In genomic region chr6:145141609-145142008, GRCh38 we compare ENCODE assay signal across 25 cellular contexts.
"Had no signal": no experiment of that assay in that cellular context is flagged by ENCODE, and none has a peak within 500 bp of the region (broad histone marks: within the 10 kb centered on the region; RNA-seq: fewer than 3 reads in every experiment).

No MANE protein-coding gene starts in this region.

- H3K79me2 ChIP-seq: hepatocyte had no signal

- DNase-seq: colonic mucosa; cortex of kidney; dermis blood vessel endothelial cell; dorsolateral prefrontal cortex; effector CD4-positive, alpha-beta T cell; effector CD8-positive, alpha-beta T cell; effector memory CD4-positive, alpha-beta T cell; effector memory CD8-positive, alpha-beta T cell; endodermal cell; erythroblast; esophagus squamous epithelium; foreskin fibroblast; foreskin keratinocyte; foreskin melanocyte; gastrocnemius medialis; glutamatergic neuron; head of caudate nucleus; heart left ventricle; heart right ventricle had no signal

- H3K27me3 ChIP-seq: colonic mucosa, dorsolateral prefrontal cortex, esophagus muscularis mucosa, esophagus squamous epithelium, foreskin keratinocyte, gastrocnemius medialis, gastroesophageal sphincter, heart left ventricle, heart right ventricle, hepatocyte had no signal

- H3K36me3 ChIP-seq: colonic mucosa, esophagus muscularis mucosa, esophagus squamous epithelium, gastrocnemius medialis, gastroesophageal sphincter, heart left ventricle, heart right ventricle had no signal

- H3K27ac ChIP-seq: colonic mucosa, coronary artery, dorsolateral prefrontal cortex, epithelial cell of prostate, esophagus muscularis mucosa, esophagus squamous epithelium, foreskin keratinocyte, gastrocnemius medialis, gastroesophageal sphincter, heart left ventricle, heart right ventricle, hepatocyte had no signal

- ATAC-seq: effector memory CD8-positive, alpha-beta T cell; esophagus mucosa; foreskin keratinocyte; gastrocnemius medialis; gastroesophageal sphincter; heart left ventricle; heart right ventricle had no signal

- H3K4me2 ChIP-seq: hepatocyte had no signal

- H2AFZ ChIP-seq: hepatocyte had no signal

- H3K4me1 ChIP-seq: colonic mucosa, esophagus muscularis mucosa, esophagus squamous epithelium, foreskin keratinocyte, gastrocnemius medialis, gastroesophageal sphincter, heart left ventricle, heart right ventricle had no signal

- H3K4me3 ChIP-seq: colonic mucosa, coronary artery, dorsolateral prefrontal cortex, esophagus muscularis mucosa, esophagus squamous epithelium, gastrocnemius medialis, gastroesophageal sphincter, heart left ventricle, heart right ventricle, hepatocyte had no signal

- H3K9me3 ChIP-seq: colonic mucosa, esophagus muscularis mucosa, esophagus squamous epithelium, gastrocnemius medialis, gastroesophageal sphincter, heart left ventricle, heart right ventricle had no signal
